In genomic region chr11:33989461-33989860, GRCh38 we compare ENCODE assay signal across 20 cellular contexts.
"Had no signal": no experiment of that assay in that cellular context is flagged by ENCODE, and none has a peak within 500 bp of the region (broad histone marks: within the 10 kb centered on the region; RNA-seq: fewer than 3 reads in every experiment).

No MANE protein-coding gene starts in this region.

- H3K4me3 Mint-ChIP-seq: IgD-negative memory B cell had no signal

- DNase-seq: Kasumi-1, MM.1S, NCI-H1092 treated with DMSO at 0.1 percent for 48 hours, NCI-H1436, NCI-H187, NCI-H2029, NCI-H2081 treated with DMSO at 0.1 percent for 48 hours, NCI-H2171, NCI-H226, NCI-H446, NCI-H510A, NCI-H524 treated with DMSO at 0.1 percent for 48 hours, NCI-H774, PC-3, SHP77 had no signal

- ATAC-seq: K562, Panc1, PC-3 had no signal

- FAIRE-seq: K562 had no signal

- H3K36me3 Mint-ChIP-seq: IgD-negative memory B cell had no signal

- H3K4me3 ChIP-seq: K562 had no signal

- H3K9ac ChIP-seq: KMS-11 had no signal

- H3K27ac Mint-ChIP-seq: IgD-negative memory B cell had no signal

- H3K4me2 ChIP-seq: KMS-11 had no signal

- H3K27ac ChIP-seq: KMS-11, RWPE1 had no signal

- H3K4me1 Mint-ChIP-seq: IgD-negative memory B cell had no signal
